Comparison of ENCODE assay signal across 9 cellular contexts in the genomic region with DNA sequence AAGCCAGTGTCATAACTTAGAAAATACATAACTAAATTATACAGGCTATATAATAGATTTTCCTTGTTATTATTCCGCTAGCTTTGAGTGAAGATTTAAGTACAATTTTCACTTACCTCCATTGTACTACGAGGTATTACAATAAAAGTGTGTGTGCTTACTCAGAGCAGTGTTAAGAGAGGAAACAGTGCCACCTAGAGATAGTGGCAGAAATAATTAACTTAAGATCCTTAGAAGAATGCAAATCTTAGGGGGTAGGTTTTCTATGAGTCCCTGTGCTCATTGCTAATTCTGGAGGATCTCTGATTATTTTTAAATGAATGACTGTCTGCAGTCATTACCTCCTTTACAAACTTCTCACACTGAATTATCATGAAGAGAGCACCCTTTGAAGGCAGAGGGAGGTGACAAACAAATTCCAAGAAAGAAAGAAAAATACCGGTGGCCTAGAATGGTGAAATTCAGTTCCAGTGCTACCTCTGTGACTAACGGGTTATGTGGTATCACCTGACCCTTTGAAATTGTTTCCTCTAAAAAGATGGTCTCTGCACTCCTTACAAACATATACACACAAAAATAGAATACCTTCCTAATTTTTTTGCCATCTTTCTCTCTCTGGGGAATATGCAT.
DNase-seq lines count a peak whose midpoint lies in the region; ATAC-seq and TF ChIP-seq lines count a peak whose summit lies in the region.
"Had no signal": no experiment of that assay in that cellular context is flagged by ENCODE, and none has a peak within 500 bp of the region (broad histone marks: within the 10 kb centered on the region; RNA-seq: fewer than 3 reads in every experiment).

No MANE protein-coding gene starts in this region.

- peak; percentile 67 for ATAC-seq in GM18873 (IDR thresholded peaks at IDR 0.05; ENCODE audit: low FRiP score, unreplicated experiment)
- ATAC-seq in HG03565 (IDR thresholded peaks at IDR 0.05; ENCODE audit: unreplicated experiment) = peak; percentile 70

- DNase-seq in BE2C (no peak), SK-N-MC (ENCODE audit: low read depth, low spot score) (peak; percentile 26), kidney tubule cell (ENCODE audit: low spot score) (peak; percentile 41), sigmoid colon (no peak), HPDE6-E6E7 (ENCODE audit: extremely low spot score) (no peak), T-helper 9 cell (no peak)

- no peaks in the 10 kb centered on the region for H3K36me3 ChIP-seq in BE2C
- no peaks in the 10 kb centered on the region for H3K36me3 ChIP-seq in SK-N-MC (ENCODE audit: insufficient read depth, low read length)
- no peaks in the 10 kb centered on the region for H3K36me3 ChIP-seq in sigmoid colon
- H3K36me3 ChIP-seq: HAP-1 had no signal

- 29 to 46% methylated on average over 4 of the region's 4 CpGs for WGBS in sigmoid colon, 2 donors

- H3K4me3 ChIP-seq in BE2C (ENCODE audit: low read depth, low read length) = no peak overlapping the region
- no peak overlapping the region for H3K4me3 ChIP-seq in SK-N-MC
- H3K4me3 ChIP-seq in sigmoid colon = no peak overlapping the region
- H3K4me3 ChIP-seq: HAP-1 had no signal

- TF ChIP-seq CTCF in BE2C (IDR thresholded peaks at IDR 0.05; ENCODE audit: low read depth, low read length) (peak; percentile 56), sigmoid colon (IDR thresholded peaks at IDR 0.05) (no peak)

- H3K27me3 ChIP-seq in BE2C (peaks cover 4% of the 10 kb centered on the region; the same call in 1 of the 2 replicates), sigmoid colon (no peaks in the 10 kb centered on the region)

- H3K27ac ChIP-seq in SK-N-MC (no peak overlapping the region), sigmoid colon (no peak overlapping the region)

- H3K4me1 ChIP-seq in BE2C = no peaks in the 10 kb centered on the region
- no peaks in the 10 kb centered on the region for H3K4me1 ChIP-seq in sigmoid colon
- H3K4me1 ChIP-seq: HAP-1 had no signal

- TF ChIP-seq EP300 in sigmoid colon (IDR thresholded peaks at IDR 0.05) = no peak

- intact Hi-C loops in sigmoid colon (cut with DNase I) = no loop called here

- no peak for TF ChIP-seq POLR2A in sigmoid colon (IDR thresholded peaks at IDR 0.05)

- H3K9ac ChIP-seq in SK-N-MC (ENCODE audit: insufficient read length) = no peak overlapping the region

- no peaks in the 10 kb centered on the region for H3K9me3 ChIP-seq in BE2C
- no peaks in the 10 kb centered on the region for H3K9me3 ChIP-seq in SK-N-MC (ENCODE audit: low read depth, low read length)
- no peaks in the 10 kb centered on the region for H3K9me3 ChIP-seq in sigmoid colon
- H3K9me3 ChIP-seq: HAP-1 had no signal

Comparison
In these comparisons a context has a peak if more than half of its experiments do, and no peak if none do; other contexts are left out.
1. DNase-seq: peak in SK-N-MC (single experiment) and kidney tubule cell (single experiment); none in BE2C (single experiment), sigmoid colon (single experiment), HPDE6-E6E7 (single experiment) and T-helper 9 cell (single experiment).